ENCODE assay signal across 22 cellular contexts in genomic region chr4:152819026-152819645, GRCh38. TPM values are rescaled to one million over a fixed set of nuclear protein-coding genes. Genes with fewer than 3 reads are reported as not detected.
A peak's percentile ranks its signal among the peaks of the same experiment; 100 is the strongest.
DNase-seq lines count a peak whose midpoint lies in the region; ATAC-seq and TF ChIP-seq lines count a peak whose summit lies in the region.
"Had no signal": no experiment of that assay in that cellular context is flagged by ENCODE, and none has a peak within 500 bp of the region (broad histone marks: within the 10 kb centered on the region; RNA-seq: fewer than 3 reads in every experiment).

No MANE protein-coding gene starts in this region.

- H3K27me3 Mint-ChIP-seq in stimulated activated naive CD8-positive, alpha-beta T cell treated with anti-CD3 and anti-CD28 coated beads, Interleukin-15, amount 100 ng/mL, for 72 hours: no peaks in the 10 kb centered on the region
- peaks cover 3% of the 10 kb centered on the region for H3K27me3 Mint-ChIP-seq in endothelial cell (ENCODE audit: unreplicated experiment)
- H3K27me3 Mint-ChIP-seq: B cell; CD4-positive, CD25-positive, alpha-beta regulatory T cell had no signal

- H3K27ac Mint-ChIP-seq in stimulated activated naive CD8-positive, alpha-beta T cell treated with anti-CD3 and anti-CD28 coated beads, Interleukin-15, amount 100 ng/mL, for 72 hours: no peak overlapping the region
- no peak overlapping the region for H3K27ac Mint-ChIP-seq in endothelial cell (ENCODE audit: unreplicated experiment)
- H3K27ac Mint-ChIP-seq: B cell, HFFc6 had no signal

- H3K27ac ChIP-seq in neutrophil (peak overlapping the region; percentile 84), Peyer's patch (no peak overlapping the region)
- H3K27ac ChIP-seq: GM23248 had no signal

- H3K4me3 ChIP-seq in neutrophil (ENCODE audit: low read depth in 1 of 2, low read length in 1 of 2) (no peak overlapping the region), Peyer's patch (no peak overlapping the region)
- H3K4me3 ChIP-seq: GM12878, GM23248 had no signal

- H3K36me3 ChIP-seq in neutrophil (no peaks in the 10 kb centered on the region), Peyer's patch (no peaks in the 10 kb centered on the region)

- H3K36me3 Mint-ChIP-seq in endothelial cell (ENCODE audit: low read depth, unreplicated experiment): peaks cover 67% of the 10 kb centered on the region

- H3K9me3 Mint-ChIP-seq in stimulated activated naive CD8-positive, alpha-beta T cell treated with anti-CD3 and anti-CD28 coated beads, Interleukin-15, amount 100 ng/mL, for 72 hours: peaks cover 22 to 38% of the 10 kb centered on the region in 2 donors
- H3K9me3 Mint-ChIP-seq in endothelial cell (ENCODE audit: unreplicated experiment): peaks cover 4% of the 10 kb centered on the region

- H3K4me1 ChIP-seq in neutrophil (ENCODE audit: control insufficient read depth in 1 of 2, insufficient read depth in 1 of 2, low read depth in 1 of 2, low read length in 1 of 2) (peaks cover 65 to 68% of the 10 kb centered on the region in 2 experiments), Peyer's patch (no peaks in the 10 kb centered on the region)

- TF ChIP-seq CTCF in endothelial cell (IDR thresholded peaks at IDR 0.05; ENCODE audit: unreplicated experiment): no peak
- TF ChIP-seq CTCF in neutrophil (IDR thresholded peaks at IDR 0.05): no peak
- TF ChIP-seq CTCF in Peyer's patch (IDR thresholded peaks at IDR 0.05): no peak

- H3K9me3 ChIP-seq in neutrophil (no peaks in the 10 kb centered on the region), Peyer's patch (peaks cover 0 to 1% (median under 1%) of the 10 kb centered on the region in 4 donors)

- H3K27me3 ChIP-seq in neutrophil: no peaks in the 10 kb centered on the region
- H3K27me3 ChIP-seq in Peyer's patch: no peaks in the 10 kb centered on the region

- no peak for DNase-seq in stimulated activated naive CD8-positive, alpha-beta T cell treated with anti-CD3 and anti-CD28 coated beads, Interleukin-15, Interleukin-2, amounts not matched to agents 100 U/mL and 50 U/mL, for 24 hours
- no peak for DNase-seq in stimulated activated naive CD8-positive, alpha-beta T cell treated with anti-CD3 and anti-CD28 coated beads, Interleukin-15, amount 100 ng/mL, for 72 hours
- DNase-seq in endothelial cell (ENCODE audit: low spot score) (no peak), left colon (no peak), Peyer's patch (no peak)
- DNase-seq: C1 segment of cervical spinal cord; CD4-positive, CD25-positive, alpha-beta regulatory T cell; CD8-positive, alpha-beta memory T cell; COR-L47; DMS 273 treated with DMSO at 0.1 percent for 48 hours; DMS53; DND-41; EL; GM23248; H7; HFFc6; IMR-90 had no signal

- TF ChIP-seq POLR2A in Peyer's patch (IDR thresholded peaks at IDR 0.05): no peak

- intact Hi-C loops in left colon (cut with DNase I, micrococcal nuclease): no loop called here

- no peak overlapping the region for H3K4me3 Mint-ChIP-seq in stimulated activated naive CD8-positive, alpha-beta T cell treated with anti-CD3 and anti-CD28 coated beads, Interleukin-15, amount 100 ng/mL, for 72 hours
- peak overlapping the region; percentile 26 for H3K4me3 Mint-ChIP-seq in endothelial cell (ENCODE audit: unreplicated experiment)
- H3K4me3 Mint-ChIP-seq: B cell; CD4-positive, CD25-positive, alpha-beta regulatory T cell; HFFc6 had no signal

- peaks cover 9% of the 10 kb centered on the region for H3K4me1 Mint-ChIP-seq in stimulated activated naive CD8-positive, alpha-beta T cell treated with anti-CD3 and anti-CD28 coated beads, Interleukin-15, amount 100 ng/mL, for 72 hours
- peaks cover 37% of the 10 kb centered on the region for H3K4me1 Mint-ChIP-seq in endothelial cell (ENCODE audit: unreplicated experiment)

- ATAC-seq in stimulated activated naive CD8-positive, alpha-beta T cell treated with anti-CD3 and anti-CD28 coated beads, Interleukin-15, Interleukin-2, amounts not matched to agents 100 U/mL and 50 U/mL, for 24 hours: peak; percentile 14
- no peak for ATAC-seq in stimulated activated naive CD8-positive, alpha-beta T cell treated with anti-CD3 and anti-CD28 coated beads, Interleukin-15, amount 100 ng/mL, for 72 hours
- no peak for ATAC-seq in left colon
- ATAC-seq in GM21526 (IDR thresholded peaks at IDR 0.05; ENCODE audit: low FRiP score, unreplicated experiment): no peak
- ATAC-seq: GM12878, HCT116 had no signal

RNA-seq across cellular contexts. Expression of gene ARFIP1, which starts 39.4 kb away (rescaled TPM):
- 41.6 TPM for total RNA-seq in endothelial cell (ENCODE audit: unreplicated experiment)
- total RNA-seq in left colon: 10 to 100 TPM; 55.6 to 60.9 TPM
- 10 to 100 TPM; 24.5 to 44.6 (median 36.3) TPM for total RNA-seq in Peyer's patch

RNA-seq across cellular contexts. Expression of gene TIGD4, which starts 39.6 kb away (rescaled TPM):
- total RNA-seq in endothelial cell (ENCODE audit: unreplicated experiment) (1.3 TPM), left colon (under 1 TPM; 0.17 to 0.21 TPM), Peyer's patch (under 1 TPM in 2 of 4 donors, not detected in 2; 0.57 to 0.94 TPM)
- total RNA-seq: IMR-90 had no signal
